In the genomic region with DNA sequence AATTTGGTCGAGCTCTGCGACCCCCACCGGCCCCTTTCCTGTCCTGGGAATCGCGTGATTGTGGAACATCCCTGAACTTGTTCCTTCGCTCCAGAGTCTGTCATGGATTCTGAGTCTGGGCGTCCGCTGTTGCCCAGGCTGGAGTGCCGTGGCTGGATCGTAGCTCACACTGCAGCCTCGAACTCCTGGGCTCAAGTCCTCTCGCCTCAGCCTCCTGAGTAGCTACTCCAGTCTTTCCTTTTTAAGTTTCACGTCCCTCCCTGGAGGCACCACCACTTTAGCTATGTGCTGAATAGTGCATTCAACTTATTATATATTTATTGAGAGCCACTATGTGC, we compare ENCODE assay signal across 8 cellular contexts. TPM values are rescaled to one million over a fixed set of nuclear protein-coding genes. Genes with fewer than 3 reads are reported as not detected.
DNase-seq lines count a peak whose midpoint lies in the region; ATAC-seq and TF ChIP-seq lines count a peak whose summit lies in the region.

No MANE protein-coding gene starts in this region.

- no peaks in the 10 kb centered on the region for H3K9me3 ChIP-seq in MM.1S (replicated peaks; ENCODE audit: insufficient read depth, low read length)
- no peaks in the 10 kb centered on the region for H3K9me3 ChIP-seq in aorta (ENCODE audit: control insufficient read depth, low read length)

- H4K5ac ChIP-seq in mesendoderm (ENCODE audit: low read length), result no peak overlapping the region

- no peak overlapping the region for H3K27ac ChIP-seq in MM.1S (ENCODE audit: low read length)
- H3K27ac ChIP-seq in mesendoderm (ENCODE audit: low read depth, low read length), result no peak overlapping the region
- peak overlapping the region; percentile 16 to 75 for H3K27ac ChIP-seq in aorta (ENCODE audit: low read depth in 1 of 2, low read length in 2 of 2)

- no peak overlapping the region for H3K23ac ChIP-seq in mesendoderm (ENCODE audit: low read length)

- no peaks in the 10 kb centered on the region for H4K20me1 ChIP-seq in MM.1S (ENCODE audit: insufficient read depth, low read length)

- H3K4me2 ChIP-seq in MM.1S (ENCODE audit: low read depth, low read length) (peak overlapping the region; percentile 62; the same call in 1 of the 2 replicates), mesendoderm (ENCODE audit: low read length) (peak overlapping the region; percentile 83)

- no peak overlapping the region for H2BK5ac ChIP-seq in mesendoderm (ENCODE audit: low read length)

- H3K79me1 ChIP-seq in mesendoderm (ENCODE audit: low read length), result no peaks in the 10 kb centered on the region

- ATAC-seq in GM18909 (IDR thresholded peaks at IDR 0.05; ENCODE audit: poor library complexity, unreplicated experiment), result peak; percentile 14
- no peak for ATAC-seq in aorta (ENCODE audit: low FRiP score)
- no peak for ATAC-seq in GM21786 (IDR thresholded peaks at IDR 0.05; ENCODE audit: unreplicated experiment)

- no peaks in the 10 kb centered on the region for H3K79me2 ChIP-seq in MM.1S (ENCODE audit: low read length)
- no peaks in the 10 kb centered on the region for H3K79me2 ChIP-seq in mesendoderm (ENCODE audit: control insufficient read depth, insufficient read depth, low read length)

- no peaks in the 10 kb centered on the region for H3F3A ChIP-seq in MM.1S (ENCODE audit: insufficient read depth, low read length)

- DNase-seq in MM.1S, result no peak
- peak; percentile 42 for DNase-seq in cerebellar cortex (ENCODE audit: low spot score)
- DNase-seq in mesendoderm, result no peak
- no peak for DNase-seq in aorta
- no peak for DNase-seq in NCI-H1930 (lab: John Stamatoyannopoulos, UW)
- no peak for DNase-seq in pons (ENCODE audit: low spot score)

- intact Hi-C loops in aorta (cut with DNase I), result loop anchor here in 1 of 2 donors (10.0 kb wide), 1 partner anchor 48 kb away; a partner anchor contains a TSS

- H3K4me1 ChIP-seq in MM.1S (ENCODE audit: low read length), result no peaks in the 10 kb centered on the region
- H3K4me1 ChIP-seq in mesendoderm (ENCODE audit: control insufficient read depth, low read depth, low read length), result no peaks in the 10 kb centered on the region
- H3K4me1 ChIP-seq in aorta (ENCODE audit: control insufficient read depth in 1 of 2, insufficient read depth in 2 of 2, low read length in 2 of 2), result no peaks in the 10 kb centered on the region

- H3K36me3 ChIP-seq in MM.1S (replicated peaks; ENCODE audit: insufficient read depth, low read length) (no peaks in the 10 kb centered on the region), mesendoderm (ENCODE audit: control insufficient read depth, insufficient read depth, low read length) (no peaks in the 10 kb centered on the region), aorta (ENCODE audit: control insufficient read depth in 1 of 2, insufficient read depth in 2 of 2, low read length in 1 of 2) (no peaks in the 10 kb centered on the region)

- no peak overlapping the region for H3K4ac ChIP-seq in mesendoderm (ENCODE audit: low read depth, low read length)

- H3K4me3 ChIP-seq in MM.1S (ENCODE audit: low read length) (peak overlapping the region; percentile 48; the same call in 1 of the 2 replicates), mesendoderm (ENCODE audit: low read length) (no peak overlapping the region), aorta (ENCODE audit: low read length in 2 of 2) (peak overlapping the region; percentile 49 to 74)

- no peak overlapping the region for H4K8ac ChIP-seq in mesendoderm (ENCODE audit: low read depth, low read length)

- no peak overlapping the region for H2AFZ ChIP-seq in MM.1S (ENCODE audit: low read length)

- TF ChIP-seq CTCF in MM.1S (IDR thresholded peaks at IDR 0.05; ENCODE audit: low read length), result no peak

- H2BK120ac ChIP-seq in mesendoderm (ENCODE audit: low read depth, low read length), result no peak overlapping the region

- no peak overlapping the region for H3K18ac ChIP-seq in mesendoderm (ENCODE audit: low read length)

- H2AK5ac ChIP-seq in mesendoderm (ENCODE audit: low read length), result no peak overlapping the region

- WGBS in mesendoderm (ENCODE audit: extremely low coverage, insufficient coverage, low lambda C conversion rate), result no CpG with 5 or more reads among the region's 13 CpGs
- WGBS in aorta, 2 donors, result 1% methylated on average over 13 of the region's 13 CpGs

- H3K56ac ChIP-seq in mesendoderm (ENCODE audit: low read length), result peak overlapping the region; percentile 28

- no peak overlapping the region for H3K9ac ChIP-seq in MM.1S (ENCODE audit: low read length)
- H3K9ac ChIP-seq in mesendoderm (ENCODE audit: low read length), result peak overlapping the region; percentile 80

- H3K27me3 ChIP-seq in MM.1S (replicated peaks; ENCODE audit: insufficient read depth, low read length) (no peaks in the 10 kb centered on the region), mesendoderm (ENCODE audit: insufficient read depth, low read length, poor library complexity) (peaks cover 2% of the 10 kb centered on the region), aorta (ENCODE audit: control insufficient read depth in 1 of 2, insufficient read depth in 2 of 2, low read length in 1 of 2) (no peaks in the 10 kb centered on the region)

- H2BK15ac ChIP-seq in mesendoderm (replicated peaks; ENCODE audit: low read depth), result no peak overlapping the region

- H3K9me2 ChIP-seq in MM.1S (replicated peaks; ENCODE audit: insufficient read depth, low read length), result no peaks in the 10 kb centered on the region

RNA-seq across cellular contexts. Expression of a gene that starts 0.7 kb away (rescaled TPM):
- polyA plus RNA-seq in mesendoderm (2013, experiment 1 of 2), result 0.06 TPM
- polyA plus RNA-seq in mesendoderm (2013, experiment 2 of 2), result 0.03 TPM
- not detected for total RNA-seq in aorta
- not detected for polyA plus RNA-seq in aorta

RNA-seq across cellular contexts. Expression of a gene that starts 21.3 kb away (rescaled TPM):
- polyA plus RNA-seq in mesendoderm (2013, experiment 1 of 2), result 0.87 TPM
- 0.80 TPM for polyA plus RNA-seq in mesendoderm (2013, experiment 2 of 2)
- 1 to 10 TPM in 1 of 2 donors, under 1 TPM in 1; 0.39 to 1.3 TPM for total RNA-seq in aorta
- polyA plus RNA-seq in aorta, result 1 to 10 TPM in 1 of 2 donors, under 1 TPM in 1; 0.15 to 1.6 TPM

RNA-seq across cellular contexts. Expression of a gene that starts 31.8 kb away (rescaled TPM):
- polyA plus RNA-seq in mesendoderm (2013, experiment 1 of 2), result 11.4 TPM
- 12.4 TPM for polyA plus RNA-seq in mesendoderm (2013, experiment 2 of 2)
- total RNA-seq in aorta, result 10 to 100 TPM; 13.0 to 17.2 TPM
- 10 to 100 TPM in 1 of 2 donors, 1 to 10 TPM in 1; 5.7 to 11.8 TPM for polyA plus RNA-seq in aorta

RNA-seq across cellular contexts. Expression of a gene that starts 44.0 kb away (rescaled TPM):
- polyA plus RNA-seq in mesendoderm (2013, experiment 1 of 2), result 2.5 TPM
- 2.5 TPM for polyA plus RNA-seq in mesendoderm (2013, experiment 2 of 2)
- total RNA-seq in aorta, result 10 to 100 TPM; 19.9 to 36.9 TPM
- 10 to 100 TPM; 19.4 to 28.7 TPM for polyA plus RNA-seq in aorta

RNA-seq across cellular contexts. Expression of a gene that starts 54.3 kb away (rescaled TPM):
- polyA plus RNA-seq in mesendoderm (2013, experiment 1 of 2), result 0.21 TPM
- 0.45 TPM for polyA plus RNA-seq in mesendoderm (2013, experiment 2 of 2)
- total RNA-seq in aorta, result under 1 TPM; 0.10 to 0.96 TPM
- under 1 TPM; 0.15 to 0.38 TPM for polyA plus RNA-seq in aorta

Comparison
In these comparisons a context has a peak if more than half of its experiments do, and no peak if none do; other contexts are left out.
1. H3K27ac ChIP-seq: peak in aorta (2 of 2); none in MM.1S (single experiment) and mesendoderm (single experiment).